ENCODE assay signal across 26 cellular contexts in genomic region chr7:91543646-91544045, GRCh38.
DNase-seq lines count a peak whose midpoint lies in the region; ATAC-seq, FAIRE-seq and TF ChIP-seq lines count a peak whose summit lies in the region.
"Had no signal": no experiment of that assay in that cellular context is flagged by ENCODE, and none has a peak within 500 bp of the region (broad histone marks: within the 10 kb centered on the region; RNA-seq: fewer than 3 reads in every experiment).

No MANE protein-coding gene starts in this region.

- H3K27me3 ChIP-seq in HepG2 (ENCODE audit: control insufficient read depth in 1 of 2, insufficient read depth in 2 of 2, low read length in 2 of 2) (no peaks in the 10 kb centered on the region), right lobe of liver (no peaks in the 10 kb centered on the region), K562 (ENCODE audit: control insufficient read depth in 2 of 2, insufficient read depth in 2 of 2, low read length in 2 of 2) (peaks cover 0 to 4% of the 10 kb centered on the region in 2 experiments; a peak in 1 of 5 replicates)
- H3K27me3 ChIP-seq: BE2C; BLaER1 treated with 17β-estradiol and CSF1 and Interleukin-3, amounts not matched to agents 10 nM and 100 nM had no signal

- TF ChIP-seq EP300 in HepG2 (IDR thresholded peaks at IDR 0.05; ENCODE audit: low read depth in 2 of 2, low read length in 2 of 2), result no peak
- TF ChIP-seq EP300 in HepG2 (CRISPR knock-in tag; IDR thresholded peaks at IDR 0.05; ENCODE audit: borderline replicate concordance), result no peak
- no peak for TF ChIP-seq EP300 in K562 (IDR thresholded peaks at IDR 0.05; ENCODE audit: low read length)

- H3K9ac ChIP-seq in HepG2 (ENCODE audit: insufficient read depth, low read depth, low read length), result no peak overlapping the region
- no peak overlapping the region for H3K9ac ChIP-seq in K562 (ENCODE audit: insufficient read depth in 1 of 2, low read depth in 2 of 2, low read length in 2 of 2)
- H3K9ac ChIP-seq: BLaER1 treated with 17β-estradiol and CSF1 and Interleukin-3, amounts not matched to agents 10 nM and 100 nM had no signal

- H3K27ac ChIP-seq in HepG2 (ENCODE audit: extremely low read length, insufficient read depth, low read length) (no peak overlapping the region), right lobe of liver (no peak overlapping the region), K562 (ENCODE audit: extremely low read depth, low read depth, low read length) (no peak overlapping the region)
- H3K27ac ChIP-seq: 22Rv1; BLaER1 treated with 17β-estradiol and CSF1 and Interleukin-3, amounts not matched to agents 10 nM and 100 nM had no signal

- CTCF ChIA-PET in HepG2 (lab: Yijun Ruan, JAX; ENCODE audit: low intra/inter-chr PET ratio, low total read pairs), result no interaction called here
- CTCF ChIA-PET in K562 (lab: Yijun Ruan, JAX; ENCODE audit: low intra/inter-chr PET ratio), result no interaction called here

- TF ChIP-seq CTCF in HepG2 (CRISPR knock-in tag; IDR thresholded peaks at IDR 0.05) (no peak), right lobe of liver (IDR thresholded peaks at IDR 0.05) (no peak), K562 (IDR thresholded peaks at IDR 0.05 in 2 of 3, conservative IDR thresholded peaks at IDR 0.05 in 1 of 3; ENCODE audit: insufficient read depth in 2 of 3, low read depth in 1 of 3, low read length in 3 of 3) (no peak)

- H2AFZ ChIP-seq in HepG2 (ENCODE audit: low read length) (no peak overlapping the region), K562 (ENCODE audit: low read depth, low read length) (no peak overlapping the region)
- H2AFZ ChIP-seq: GM23338 had no signal

- no peaks in the 10 kb centered on the region for H3K9me3 Mint-ChIP-seq in stimulated activated naive CD8-positive, alpha-beta T cell treated with anti-CD3 and anti-CD28 coated beads, Interleukin-15, amount 100 ng/mL, for 72 hours
- H3K9me3 Mint-ChIP-seq: GM23338, H9 had no signal

- H3K9me1 ChIP-seq in K562 (ENCODE audit: control insufficient read depth, insufficient read depth, low read length), result no peaks in the 10 kb centered on the region

- no peak for FAIRE-seq in HepG2 (lab: Jason Lieb, UNC)
- no peak for FAIRE-seq in K562 (lab: Jason Lieb, UNC)
- FAIRE-seq: D721Med, GM12878, GM19239 had no signal

- intact Hi-C loops in HepG2 (cut with micrococcal nuclease; ENCODE audit: unreplicated experiment) (no loop called here), right lobe of liver (cut with DNase I) (no loop called here), K562 (cut with micrococcal nuclease) (no loop called here)

- ATAC-seq in HepG2 (no peak), right lobe of liver (no peak), K562 (no peak), HG03521 (IDR thresholded peaks at IDR 0.05; ENCODE audit: unreplicated experiment) (no peak)
- ATAC-seq in stimulated activated naive CD8-positive, alpha-beta T cell treated with anti-CD3 and anti-CD28 coated beads, Interleukin-15, amount 100 ng/mL, for 72 hours, result no peak
- ATAC-seq: GM12878, GM23338, HCT116 had no signal

- H3K4me2 ChIP-seq in HepG2 (ENCODE audit: low read depth, low read length), result no peak overlapping the region
- H3K4me2 ChIP-seq in K562 (ENCODE audit: insufficient read depth, low read length), result no peak overlapping the region
- H3K4me2 ChIP-seq: BLaER1 treated with 17β-estradiol and CSF1 and Interleukin-3, amounts not matched to agents 10 nM and 100 nM; GM23338 had no signal

- H3K4me1 Mint-ChIP-seq in stimulated activated naive CD8-positive, alpha-beta T cell treated with anti-CD3 and anti-CD28 coated beads, Interleukin-15, amount 100 ng/mL, for 72 hours, result no peaks in the 10 kb centered on the region
- H3K4me1 Mint-ChIP-seq: CD14-positive monocyte; CD8-positive, alpha-beta memory T cell; GM23338; H9 had no signal

- TF ChIP-seq RAD21 in HepG2 (CRISPR knock-in tag; IDR thresholded peaks at IDR 0.05) (no peak), K562 (CRISPR knock-in tag; conservative IDR thresholded peaks at IDR 0.05 in 1 of 2, IDR thresholded peaks at IDR 0.05 in 1 of 2) (no peak)

- POLR2A ChIA-PET in HepG2 (lab: Yijun Ruan, JAX), result no interaction called here
- POLR2A ChIA-PET in K562 (lab: Yijun Ruan, JAX), result no interaction called here

- no peak for DNase-seq in HepG2 (ENCODE audit: low spot score)
- no peak for DNase-seq in right lobe of liver
- peak; percentile 22 for DNase-seq in SK-MEL-5 (ENCODE audit: low read depth, low spot score)
- no peak for DNase-seq in K562 (ENCODE audit: extremely low read depth in 1 of 4, low spot score in 3 of 4)
- DNase-seq in stimulated activated naive CD8-positive, alpha-beta T cell treated with anti-CD3 and anti-CD28 coated beads, Interleukin-15, amount 100 ng/mL, for 72 hours, result no peak
- DNase-seq in dermis blood vessel endothelial cell, result no peak
- DNase-seq in pons (ENCODE audit: low spot score), result no peak
- DNase-seq: ACHN; AML-193; BE2C; CD4-positive, alpha-beta T cell; CD8-positive, alpha-beta memory T cell; DMS 273 treated with DMSO at 0.1 percent for 48 hours; DMS79; EL; GDM1; H9 had no signal

- H3K4me3 Mint-ChIP-seq in stimulated activated naive CD8-positive, alpha-beta T cell treated with anti-CD3 and anti-CD28 coated beads, Interleukin-15, amount 100 ng/mL, for 72 hours, result no peak overlapping the region
- H3K4me3 Mint-ChIP-seq: CD14-positive monocyte; CD4-positive, alpha-beta T cell; CD8-positive, alpha-beta memory T cell; GM23338; H9 had no signal

- 30% methylated on average over 1 of the region's 1 CpG for WGBS in HepG2 (ENCODE audit: low lambda C conversion rate)
- WGBS in right lobe of liver (ENCODE audit: insufficient coverage, low coverage, low lambda C conversion rate, missing lambda C conversion rate), result 67% methylated on average over 1 of the region's 1 CpG
- WGBS in K562 (ENCODE audit: insufficient coverage, low coverage, missing lambda C conversion rate), result 6% methylated on average over 1 of the region's 1 CpG

- H3K79me2 ChIP-seq in HepG2 (ENCODE audit: insufficient read depth, low read length) (no peaks in the 10 kb centered on the region), K562 (ENCODE audit: control insufficient read depth, insufficient read depth, low read length) (no peaks in the 10 kb centered on the region)

- H3K36me3 ChIP-seq in HepG2 (replicated peaks in 1 of 2; ENCODE audit: control insufficient read depth in 1 of 2, insufficient read depth in 2 of 2, low read length in 2 of 2) (no peaks in the 10 kb centered on the region), right lobe of liver (no peaks in the 10 kb centered on the region), K562 (ENCODE audit: control insufficient read depth, insufficient read depth, low read length) (no peaks in the 10 kb centered on the region)
- H3K36me3 ChIP-seq: BE2C; BLaER1 treated with 17β-estradiol and CSF1 and Interleukin-3, amounts not matched to agents 10 nM and 100 nM had no signal

- no peaks in the 10 kb centered on the region for H3K9me3 ChIP-seq in HepG2 (ENCODE audit: low read length)
- H3K9me3 ChIP-seq in right lobe of liver, result no peaks in the 10 kb centered on the region
- H3K9me3 ChIP-seq in K562 (replicated peaks; ENCODE audit: control insufficient read depth, insufficient read depth, low read depth, low read length), result no peaks in the 10 kb centered on the region
- H3K9me3 ChIP-seq: BE2C; BLaER1 treated with 17β-estradiol and CSF1 and Interleukin-3, amounts not matched to agents 10 nM and 100 nM had no signal

- no peaks in the 10 kb centered on the region for H3K4me1 ChIP-seq in HepG2 (ENCODE audit: insufficient read depth, low read length)
- H3K4me1 ChIP-seq in right lobe of liver, result no peaks in the 10 kb centered on the region
- no peaks in the 10 kb centered on the region for H3K4me1 ChIP-seq in K562 (replicated peaks in 1 of 2; ENCODE audit: control insufficient read depth in 2 of 2, insufficient read depth in 2 of 2, low read length in 2 of 2)
- H3K4me1 ChIP-seq: BE2C; BLaER1 treated with 17β-estradiol and CSF1 and Interleukin-3, amounts not matched to agents 10 nM and 100 nM had no signal

- TF ChIP-seq POLR2A in HepG2 (IDR thresholded peaks at IDR 0.05; ENCODE audit: insufficient read depth in 1 of 2, low read depth in 2 of 2, low read length in 2 of 2) (no peak), right lobe of liver (IDR thresholded peaks at IDR 0.05) (no peak), K562 (conservative IDR thresholded peaks at IDR 0.05) (no peak)

- in situ Hi-C loops in HepG2 (cut with HindIII; ENCODE audit: extremely low pct_ligation_motif_present, low pct_unique_long_range_greater_than_20kb), result no loop called here
- in situ Hi-C loops in SK-MEL-5 (cut with HindIII; ENCODE audit: low pct_unique_long_range_greater_than_20kb, low sequenced_read_pairs), result no loop called here
- in situ Hi-C loops in K562 (cut with MboI), result no loop called here

- no peak overlapping the region for H3K27ac Mint-ChIP-seq in stimulated activated naive CD8-positive, alpha-beta T cell treated with anti-CD3 and anti-CD28 coated beads, Interleukin-15, amount 100 ng/mL, for 72 hours
- H3K27ac Mint-ChIP-seq: CD4-positive, alpha-beta T cell; CD8-positive, alpha-beta memory T cell; GM23338; H9 had no signal

- H3K27me3 Mint-ChIP-seq in stimulated activated naive CD8-positive, alpha-beta T cell treated with anti-CD3 and anti-CD28 coated beads, Interleukin-15, amount 100 ng/mL, for 72 hours, result no peaks in the 10 kb centered on the region
- H3K27me3 Mint-ChIP-seq: CD4-positive, alpha-beta T cell; CD8-positive, alpha-beta memory T cell had no signal

- H4K20me1 ChIP-seq in HepG2 (ENCODE audit: insufficient read depth, low read length), result no peaks in the 10 kb centered on the region
- H4K20me1 ChIP-seq in K562 (replicated peaks; ENCODE audit: control insufficient read depth, insufficient read depth, low read length), result no peaks in the 10 kb centered on the region
- H4K20me1 ChIP-seq: BLaER1 treated with 17β-estradiol and CSF1 and Interleukin-3, amounts not matched to agents 10 nM and 100 nM had no signal

- BruUV-seq in HepG2 (replicated peaks; lab: Mats Ljungman, UMichigan) (no TSS peak), K562 (replicated peaks; lab: Mats Ljungman, UMichigan) (no TSS peak)

- no peak overlapping the region for H3K4me3 ChIP-seq in HepG2 (replicated peaks in 1 of 3; ENCODE audit: insufficient read depth in 1 of 3, low read depth in 2 of 3, low read length in 3 of 3)
- no peak overlapping the region for H3K4me3 ChIP-seq in right lobe of liver
- no peak overlapping the region for H3K4me3 ChIP-seq in K562
- H3K4me3 ChIP-seq: BLaER1 treated with 17β-estradiol and CSF1 and Interleukin-3, amounts not matched to agents 10 nM and 100 nM; GM12878; GM23338 had no signal

TF ChIP-seq in HepG2, 621 proteins besides CTCF, POLR2A, EP300 and RAD21:
- TF ChIP-seq SP140L (CRISPR knock-in tag; IDR thresholded peaks at IDR 0.05; ENCODE audit: borderline replicate concordance), result no peak
- peak; percentile 88 for TF ChIP-seq RFX5 (IDR thresholded peaks at IDR 0.05; ENCODE audit: low read depth, low read length)

TF ChIP-seq in K562, 482 proteins besides CTCF, POLR2A, EP300 and RAD21:
- TF ChIP-seq CBX1 (IDR thresholded peaks at IDR 0.05; ENCODE audit: low read depth) (no peak), RFX5 (IDR thresholded peaks at IDR 0.05; ENCODE audit: low read depth, low read length) (peak; percentile 69; the same call in 1 of the 2 replicates)

Comparison
In these comparisons a context has a peak if more than half of its experiments do, and no peak if none do; other contexts are left out.
1. Of the 241 proteins assayed by ChIP-seq in both HepG2 and K562: peak only in HepG2: none; only in K562: none; in both: RFX5; in neither: 240.